Comparison of ENCODE assay signal across 26 cellular contexts in the genomic region with DNA sequence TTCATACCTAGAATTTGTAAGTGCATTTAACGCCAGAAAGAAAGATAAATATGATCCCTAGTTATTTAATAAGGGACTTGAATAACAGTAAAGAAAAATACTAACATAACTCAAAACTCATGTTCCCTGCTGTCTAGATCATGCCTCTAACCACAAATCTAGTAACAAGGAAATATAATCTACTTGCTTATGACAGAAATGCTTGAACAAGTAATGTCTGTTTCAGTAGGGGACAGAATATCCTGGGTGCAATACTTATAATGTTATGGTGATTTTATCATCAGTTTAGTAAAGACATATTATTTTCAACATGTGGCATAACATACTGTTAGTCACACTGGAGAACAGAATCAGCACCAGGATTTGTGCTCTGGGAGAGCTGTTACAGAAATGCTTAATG.
"Had no signal": no experiment of that assay in that cellular context is flagged by ENCODE, and none has a peak within 500 bp of the region (broad histone marks: within the 10 kb centered on the region; RNA-seq: fewer than 3 reads in every experiment).

No MANE protein-coding gene starts in this region.

- H3K27ac ChIP-seq: neural progenitor cell, ovary, parathyroid adenoma, psoas muscle, skin epidermis, spleen, stomach, thoracic aorta, thyroid gland, tibial nerve, upper lobe of left lung, vagina had no signal

- H3K36me3 ChIP-seq: neural progenitor cell, ovary, spleen, stomach, thoracic aorta, thyroid gland, tibial nerve, upper lobe of left lung, vagina had no signal

- DNase-seq: natural killer cell; occipital lobe; ovary; posterior cingulate gyrus; psoas muscle; right cardiac atrium; spleen; stimulated activated CD4-positive, alpha-beta T cell treated with anti-CD3 and anti-CD28 coated beads, Interleukin-12 subunit alpha, Interleukin-12 subunit beta, amount 100 ng/mL, for 4 hours; stimulated activated CD4-positive, alpha-beta T cell treated with anti-CD3 and anti-CD28 coated beads, Interleukin-1b, Interleukin-23, amount 100 ng/mL, for 48 hours; stimulated activated CD4-positive, alpha-beta T cell treated with anti-CD3 and anti-CD28 coated beads, Interleukin-4, amount 100 ng/mL, for 1 hour; stimulated activated CD4-positive, alpha-beta T cell treated with anti-CD3 and anti-CD28 coated beads, Interleukin-4, amount 100 ng/mL, for 4 hours; stimulated activated CD8-positive, alpha-beta memory T cell treated with anti-CD3 and anti-CD28 coated beads, Interleukin-4, amount 100 ng/mL, for 48 hours; stimulated activated naive CD4-positive, alpha-beta T cell; stomach; thyroid gland; trophoblast cell; upper lobe of left lung had no signal

- H3K9me3 ChIP-seq: ovary, psoas muscle, spleen, stomach, thoracic aorta, thyroid gland, tibial nerve, upper lobe of left lung, vagina had no signal

- ATAC-seq: natural killer cell; psoas muscle; right cardiac atrium; sciatic nerve; stimulated activated memory B cell treated with anti-CD40 and anti-IgM and Interleukin-4, amounts not matched to agents 10 μg/mL and 1 μg/mL and 100 μg/mL, for 72 hours had no signal

- H3K9ac ChIP-seq: neural progenitor cell, parathyroid adenoma had no signal

- H3K4me3 ChIP-seq: neural progenitor cell, ovary, psoas muscle, skin epidermis, smooth muscle cell, spleen, stomach, thoracic aorta, thyroid gland, tibial nerve, upper lobe of left lung, vagina had no signal

- H3K4me1 ChIP-seq: neural progenitor cell, parathyroid adenoma, psoas muscle, spleen, stomach, thyroid gland, tibial nerve, upper lobe of left lung, vagina had no signal

- H3K27me3 ChIP-seq: neural progenitor cell, ovary, spleen, stomach, thyroid gland, tibial nerve, upper lobe of left lung, vagina had no signal
